ENCODE assay signal across 26 cellular contexts in genomic region chr2:100646039-100646438, GRCh38.
"Had no signal": no experiment of that assay in that cellular context is flagged by ENCODE, and none has a peak within 500 bp of the region (broad histone marks: within the 10 kb centered on the region; RNA-seq: fewer than 3 reads in every experiment).

No MANE protein-coding gene starts in this region.

- ATAC-seq: activated CD4-positive, CD25-positive, alpha-beta regulatory T cell treated with anti-CD3 and anti-CD28 coated beads, Interleukin-2, amount 50 U/mL, for 24 hours; gastrocnemius medialis; left lobe of liver; lower lobe of right lung; naive thymus-derived CD8-positive, alpha-beta T cell; pancreas; right cardiac atrium had no signal

- H3K27ac Mint-ChIP-seq: activated naive CD4-positive, alpha-beta T cell treated with anti-CD3 and anti-CD28 coated beads, Interleukin-2, amount 10 ng/mL, durations not matched to agents 7 days and 5 days; activated naive CD8-positive, alpha-beta T cell treated with anti-CD3 and anti-CD28 coated beads, Interleukin-2, amount 10 ng/mL, durations not matched to agents 7 days and 5 days; activated T-helper 1 cell treated with anti-CD3 and anti-CD28 coated beads, Interleukin-12 subunit alpha, Interleukin-12 subunit beta, Interleukin-2, Interleukin-4 antibody, amounts not matched to agents 30 ng/mL and 10 ng/mL and 1 ng/mL, durations not matched to agents 14 hours and 24 hours and 36 hours; dendritic cell treated with granulocyte-macrophage colony-stimulating factor and Interleukin-4, amounts not matched to agents 40 ng/mL and 50 ng/mL, for 4 days had no signal

- H3K4me1 ChIP-seq: gastrocnemius medialis, lower lobe of right lung, pancreas, transverse colon had no signal

- H3K4me3 ChIP-seq: gastrocnemius medialis, hepatocyte, lower lobe of right lung, pancreas, spleen, transverse colon had no signal

- H3K4me3 Mint-ChIP-seq: activated naive CD4-positive, alpha-beta T cell treated with anti-CD3 and anti-CD28 coated beads, Interleukin-2, amount 10 ng/mL, durations not matched to agents 7 days and 5 days; activated naive CD8-positive, alpha-beta T cell treated with anti-CD3 and anti-CD28 coated beads, Interleukin-2, amount 10 ng/mL, durations not matched to agents 7 days and 5 days; activated T-helper 1 cell treated with anti-CD3 and anti-CD28 coated beads, Interleukin-12 subunit alpha, Interleukin-12 subunit beta, Interleukin-2, Interleukin-4 antibody, amounts not matched to agents 30 ng/mL and 10 ng/mL and 1 ng/mL, durations not matched to agents 14 hours and 24 hours and 36 hours; dendritic cell treated with granulocyte-macrophage colony-stimulating factor and Interleukin-4, amounts not matched to agents 40 ng/mL and 50 ng/mL, for 4 days had no signal

- H3K36me3 ChIP-seq: gastrocnemius medialis, lower lobe of right lung, pancreas, spleen, transverse colon had no signal

- H3K9me3 ChIP-seq: gastrocnemius medialis, lower lobe of right lung, pancreas, transverse colon had no signal

- H3K27me3 ChIP-seq: gastrocnemius medialis, hepatocyte, pancreas, transverse colon had no signal

- DNase-seq: activated CD4-positive, alpha-beta T cell treated with anti-CD3 and anti-CD28 coated beads for 48 hours; activated CD4-positive, alpha-beta T cell treated with anti-CD3 and anti-CD28 coated beads, Interleukin-2, amount 50 U/mL, for 48 hours; activated CD8-positive, alpha-beta memory T cell treated with anti-CD3 and anti-CD28 coated beads, Interleukin-2, amount 50 U/mL, for 4 hours; activated effector memory CD4-positive, alpha-beta T cell treated with anti-CD3 and anti-CD28 coated beads, Interleukin-2, amount 50 U/mL, for 16 hours; activated naive CD4-positive, alpha-beta T cell treated with anti-CD3 and anti-CD28 coated beads, Interleukin-2, amount 10 ng/mL, durations not matched to agents 7 days and 5 days; activated naive CD8-positive, alpha-beta T cell treated with anti-CD3 and anti-CD28 coated beads, Interleukin-2, amount 10 ng/mL, durations not matched to agents 7 days and 5 days; activated T-cell treated with anti-CD3 and anti-CD28 coated beads, Interleukin-2, amount 50 U/mL, for 1 hour; amniotic stem cell; effector CD4-positive, alpha-beta T cell; gastrocnemius medialis; lower lobe of right lung; naive thymus-derived CD8-positive, alpha-beta T cell; pancreas; right cardiac atrium; spleen; stimulated activated naive CD4-positive, alpha-beta T cell treated with Interleukin-2 at 50 U/mL for 16 hours; T-helper 1 cell; T-helper 9 cell; transverse colon had no signal

- H3K27ac ChIP-seq: epithelial cell of prostate, gastrocnemius medialis, hepatocyte, lower lobe of right lung, pancreas, spleen, transverse colon, VCaP had no signal

- H3K27me3 Mint-ChIP-seq: activated naive CD8-positive, alpha-beta T cell treated with anti-CD3 and anti-CD28 coated beads, Interleukin-2, amount 10 ng/mL, durations not matched to agents 7 days and 5 days had no signal
